Comparison of ENCODE assay signal across 28 cellular contexts in genomic region chr20:61128701-61129655, GRCh38.
DNase-seq lines count a peak whose midpoint lies in the region; ATAC-seq, FAIRE-seq and TF ChIP-seq lines count a peak whose summit lies in the region.
"Had no signal": no experiment of that assay in that cellular context is flagged by ENCODE, and none has a peak within 500 bp of the region (broad histone marks: within the 10 kb centered on the region; RNA-seq: fewer than 3 reads in every experiment).

No MANE protein-coding gene starts in this region.

- H3K27me3 ChIP-seq in H1 (replicated peaks in 1 of 4; ENCODE audit: control insufficient read depth in 3 of 4, extremely low read depth in 1 of 4, insufficient read depth in 3 of 4, low read length in 3 of 4): peaks cover 0 to 41% (median 27%) of the 10 kb centered on the region in 4 experiments; a peak in 4 of 7 replicates

- H3K18ac ChIP-seq in H1 (ENCODE audit: extremely low read depth, low read length): no peak overlapping the region

- POLR2A ChIA-PET in H1 (lab: Charles Lee; ENCODE audit: partially characterized antibody): no interaction called here

- H3K4ac ChIP-seq in H1 (replicated peaks; ENCODE audit: insufficient read length, low read depth, low read length): no peak overlapping the region

- H3K23ac ChIP-seq in H1 (ENCODE audit: insufficient read length): no peak overlapping the region

- no peak overlapping the region for H3K4me3 ChIP-seq in H1 (ENCODE audit: extremely low read depth in 1 of 4, insufficient read depth in 2 of 4, low read depth in 3 of 4, low read length in 4 of 4)
- H3K4me3 ChIP-seq: BLaER1 treated with 17β-estradiol and CSF1 and Interleukin-3, amounts not matched to agents 10 nM and 100 nM; PC-9 had no signal

- FAIRE-seq in H1 (lab: Jason Lieb, UNC): no peak
- FAIRE-seq: GM12891, H54 had no signal

- no peaks in the 10 kb centered on the region for H3K4me1 ChIP-seq in H1 (replicated peaks in 1 of 4; ENCODE audit: control insufficient read depth in 3 of 4, insufficient read depth in 4 of 4, low read length in 3 of 4)

- H4K8ac ChIP-seq in H1 (ENCODE audit: extremely low read depth, insufficient read depth, low read length): peak overlapping the region; percentile 16

- no peak overlapping the region for H3K9ac ChIP-seq in H1 (replicated peaks in 1 of 4; ENCODE audit: extremely low read depth in 1 of 4, low read depth in 3 of 4, low read length in 3 of 4)
- H3K9ac ChIP-seq: BLaER1 treated with 17β-estradiol and CSF1 and Interleukin-3, amounts not matched to agents 10 nM and 100 nM; KMS-11 had no signal

- no peak overlapping the region for H3K14ac ChIP-seq in H1 (ENCODE audit: insufficient read length)

- H3K36me3 ChIP-seq in H1 (ENCODE audit: control insufficient read depth in 2 of 4, insufficient read depth in 4 of 4, low read length in 3 of 4): no peaks in the 10 kb centered on the region
- H3K36me3 ChIP-seq: BLaER1 treated with 17β-estradiol and CSF1 and Interleukin-3, amounts not matched to agents 10 nM and 100 nM had no signal

- H2AFZ ChIP-seq in H1 (ENCODE audit: low read length): no peak overlapping the region
- H2AFZ ChIP-seq: PC-9 had no signal

- H4K91ac ChIP-seq in H1 (replicated peaks; ENCODE audit: insufficient read length, low read length): no peak overlapping the region

- ATAC-seq in Right ventricle myocardium superior (ENCODE audit: poor library complexity): no peak
- no peak for ATAC-seq in HG03520 (IDR thresholded peaks at IDR 0.05; ENCODE audit: unreplicated experiment)

- H4K5ac ChIP-seq in H1 (ENCODE audit: insufficient read length, low read depth, low read length): no peak overlapping the region

- no peak overlapping the region for H2AK5ac ChIP-seq in H1 (ENCODE audit: low read depth, low read length)

- TF ChIP-seq EP300 in H1 (IDR thresholded peaks at IDR 0.05; ENCODE audit: borderline replicate concordance in 1 of 2, low read depth in 2 of 2, low read length in 2 of 2): no peak

- TF ChIP-seq CTCF in H1 (IDR thresholded peaks at IDR 0.05; ENCODE audit: control extremely low read depth in 1 of 3, insufficient read depth in 1 of 3, low read depth in 1 of 3, low read length in 3 of 3): no peak

- H3K79me2 ChIP-seq in H1 (ENCODE audit: control insufficient read depth in 1 of 2, insufficient read depth in 2 of 2, low read length in 2 of 2): no peaks in the 10 kb centered on the region

- WGBS in H1 (ENCODE audit: extremely low coverage in 1 of 2, insufficient coverage in 1 of 2, insufficient read length in 1 of 2, insufficient replicate concordance in 2 of 2, low coverage in 1 of 2, low lambda C conversion rate in 2 of 2, missing lambda C conversion rate in 1 of 2), 2 experiments: 86% methylated on average over 26 of the region's 26 CpGs; no CpG with 5 or more reads in 1 of the 2 experiments

- CTCF ChIA-PET in H1 (lab: Charles Lee; ENCODE audit: partially characterized antibody): interaction anchor here (0.6 to 2.0 kb wide), 5 partner anchors 8 to 137 kb away, joined by 3 to 10 read pairs (median 9); no protein-coding TSS in a partner anchor

- H3K23me2 ChIP-seq in H1 (ENCODE audit: low read depth, low read length): no peaks in the 10 kb centered on the region

- intact Hi-C loops in cardiac septum (cut with DNase I) (no loop called here), Right ventricle myocardium superior (cut with DNase I) (loop anchor here (10.0 kb wide), 1 partner anchor 64 kb away; no protein-coding TSS in a partner anchor)

- H2BK20ac ChIP-seq in H1 (ENCODE audit: low read length): no peak overlapping the region

- peaks cover 0 to 4% of the 10 kb centered on the region in 2 experiments for H4K20me1 ChIP-seq in H1 (replicated peaks in 1 of 2; ENCODE audit: control insufficient read depth in 1 of 2, insufficient read depth in 2 of 2, low read length in 2 of 2)

- no peak overlapping the region for H2BK15ac ChIP-seq in H1 (ENCODE audit: low read length)

- H3K4me2 ChIP-seq in H1 (ENCODE audit: insufficient read depth in 1 of 2, low read depth in 2 of 2, low read length in 2 of 2): no peak overlapping the region
- H3K4me2 ChIP-seq: BLaER1 treated with 17β-estradiol and CSF1 and Interleukin-3, amounts not matched to agents 10 nM and 100 nM; KMS-11; PC-9 had no signal

- H2BK120ac ChIP-seq in H1 (replicated peaks; ENCODE audit: low read depth, low read length): no peak overlapping the region

- H3K27ac ChIP-seq in H1 (ENCODE audit: low read depth, low read length): no peak overlapping the region
- H3K27ac ChIP-seq: BLaER1 treated with 17β-estradiol and CSF1 and Interleukin-3, amounts not matched to agents 10 nM and 100 nM; KMS-11; PC-9 had no signal

- TF ChIP-seq RAD21 in H1 (IDR thresholded peaks at IDR 0.05 in 1 of 2, conservative IDR thresholded peaks at IDR 0.05 in 1 of 2; ENCODE audit: low read depth in 2 of 2, low read length in 2 of 2): no peak

- DNase-seq in cardiac septum (ENCODE audit: low spot score) (peak; percentile 3), Right ventricle myocardium superior (no peak), NCI-H526 (lab: John Stamatoyannopoulos, UW) (peak; percentile 59 to 79), H1 (ENCODE audit: low read depth in 1 of 2, low spot score in 2 of 2) (no peak), OCI-M1 (lab: John Stamatoyannopoulos, UW) (no peak), DMS 273 (lab: John Stamatoyannopoulos, UW; ENCODE audit: unreplicated experiment) (no peak), COLO829 (ENCODE audit: low spot score) (no peak)
- DNase-seq: 8988T; CD4-positive, alpha-beta T cell; COR-L47; DMS79; GF-D8; NCI-H1092; NCI-H1436; NCI-H187; NCI-H2081 treated with DMSO at 0.1 percent for 48 hours; NCI-H2171; NCI-H226; NCI-H510A; NCI-H748 treated with DMSO at 0.1 percent for 48 hours; NK-92 treated with Interleukin-12 subunit alpha and Interleukin-12 subunit beta, amount 100 ng/mL, for 24 hours; PC-9; SHP77 treated with DMSO at 0.1 percent for 48 hours had no signal

- H2BK5ac ChIP-seq in H1 (ENCODE audit: low read depth, low read length): no peak overlapping the region

- H2BK12ac ChIP-seq in H1 (ENCODE audit: low read depth, low read length): no peak overlapping the region

- H3K79me1 ChIP-seq in H1 (ENCODE audit: low read depth, low read length): no peaks in the 10 kb centered on the region

- H3K9me3 ChIP-seq in H1 (ENCODE audit: insufficient read depth in 2 of 2, low read depth in 1 of 2, low read length in 1 of 2): no peaks in the 10 kb centered on the region
- H3K9me3 ChIP-seq: BLaER1 treated with 17β-estradiol and CSF1 and Interleukin-3, amounts not matched to agents 10 nM and 100 nM had no signal

- TF ChIP-seq POLR2A in H1 (IDR thresholded peaks at IDR 0.05; ENCODE audit: control extremely low read depth in 1 of 2, low read depth in 2 of 2, low read length in 2 of 2): no peak

- no peak overlapping the region for H3K56ac ChIP-seq in H1 (replicated peaks; ENCODE audit: insufficient read length, low read depth, low read length)

TF ChIP-seq in H1, 55 proteins besides CTCF, POLR2A, EP300 and RAD21:
- TF ChIP-seq BCL11A (IDR thresholded peaks at IDR 0.05; ENCODE audit: low read depth in 2 of 2, low read length in 2 of 2) (no peak), KDM4A (IDR thresholded peaks at IDR 0.05; ENCODE audit: low read depth, low read length, severe bottlenecking) (no peak), TBP (IDR thresholded peaks at IDR 0.05; ENCODE audit: low read depth, low read length) (no peak), E2F6 (IDR thresholded peaks at IDR 0.05) (no peak), CEBPB (IDR thresholded peaks at IDR 0.05; ENCODE audit: low read depth, low read length) (no peak)

Comparison
In these comparisons a context has a peak if more than half of its experiments do, and no peak if none do; other contexts are left out.
1. DNase-seq: peak in cardiac septum (single experiment) and NCI-H526 (2 of 2); none in Right ventricle myocardium superior (single experiment), H1 (0 of 2), OCI-M1 (single experiment), DMS 273 (single experiment) and COLO829 (single experiment).